8 cellular contexts compared by ENCODE assay signal in genomic region chr11:71342951-71343827, GRCh38.
DNase-seq lines count a peak whose midpoint lies in the region; ATAC-seq, FAIRE-seq and TF ChIP-seq lines count a peak whose summit lies in the region.

No MANE protein-coding gene starts in this region.

- DNase-seq in A549 (ENCODE audit: low read depth in 1 of 2, low spot score in 1 of 2): peak; percentile 60 to 82
- peak; percentile 78 for DNase-seq in GM03348 (ENCODE audit: low spot score)
- DNase-seq in NCI-H82 treated with DMSO at 0.1 percent for 48 hours (lab: John Stamatoyannopoulos, UW; ENCODE audit: unreplicated experiment): peak; percentile 0
- DNase-seq in H1 (ENCODE audit: low read depth in 1 of 2, low spot score in 2 of 2): peak; percentile 50 to 86
- DNase-seq in pons (ENCODE audit: low spot score): peak; percentile 6
- DNase-seq in NCI-H187 (lab: John Stamatoyannopoulos, UW): no peak

- H2BK12ac ChIP-seq in H1 (ENCODE audit: low read depth, low read length): 0 out of 2 replicates have a peak overlapping the region, but pooled peaks have one; percentile 27

- TF ChIP-seq RAD21 in A549 (conservative IDR thresholded peaks at IDR 0.05 in 1 of 2, IDR thresholded peaks at IDR 0.05 in 1 of 2): peak; percentile 79 to 82
- TF ChIP-seq RAD21 in H1 (IDR thresholded peaks at IDR 0.05 in 1 of 2, conservative IDR thresholded peaks at IDR 0.05 in 1 of 2; ENCODE audit: low read depth in 2 of 2, low read length in 2 of 2): peak; percentile 79 to 87

- no peak overlapping the region for H3K4ac ChIP-seq in H1 (replicated peaks; ENCODE audit: insufficient read length, low read depth, low read length)

- H4K20me1 ChIP-seq in H1 (replicated peaks in 1 of 2; ENCODE audit: control insufficient read depth in 1 of 2, insufficient read depth in 2 of 2, low read length in 2 of 2): no peaks in the 10 kb centered on the region

- H3K27me3 ChIP-seq in H1 (replicated peaks in 1 of 4; ENCODE audit: control insufficient read depth in 3 of 4, extremely low read depth in 1 of 4, insufficient read depth in 3 of 4, low read length in 3 of 4): no peaks in the 10 kb centered on the region

- H3K4me1 ChIP-seq in A549 (peaks cover 7% of the 10 kb centered on the region), H1 (replicated peaks in 1 of 4; ENCODE audit: control insufficient read depth in 3 of 4, insufficient read depth in 4 of 4, low read length in 3 of 4) (peaks cover 0 to 5% (median 0%) of the 10 kb centered on the region in 4 experiments; a peak in 2 of 7 replicates)

- peak overlapping the region; percentile 44 to 68 for H3K27ac ChIP-seq in A549
- H3K27ac ChIP-seq in H1 (ENCODE audit: low read depth, low read length): no peak overlapping the region

- H2BK5ac ChIP-seq in H1 (ENCODE audit: low read depth, low read length): no peak overlapping the region

- H3K9me3 ChIP-seq in A549 (no peaks in the 10 kb centered on the region), H1 (ENCODE audit: insufficient read depth in 2 of 2, low read depth in 1 of 2, low read length in 1 of 2) (no peaks in the 10 kb centered on the region)

- H3K9ac ChIP-seq in H1 (replicated peaks in 1 of 4; ENCODE audit: extremely low read depth in 1 of 4, low read depth in 3 of 4, low read length in 3 of 4): no peak overlapping the region

- peak overlapping the region; percentile 24; the same call in 1 of the 2 replicates for H2AFZ ChIP-seq in H1 (ENCODE audit: low read length)

- TF ChIP-seq POLR2A in A549 (IDR thresholded peaks at IDR 0.05; ENCODE audit: low read length) (no peak), H1 (IDR thresholded peaks at IDR 0.05; ENCODE audit: control extremely low read depth in 1 of 2, low read depth in 2 of 2, low read length in 2 of 2) (no peak)

- CTCF ChIA-PET in A549 (lab: Yijun Ruan, JAX): interaction anchor here (0.7 to 6.2 kb wide), 15 partner anchors 10 to 256 kb away, joined by 3 to 42 read pairs (median 4); partner anchors contain the start of gene SHANK2
- CTCF ChIA-PET in H1 (lab: Charles Lee; ENCODE audit: partially characterized antibody): interaction anchor here (0.7 to 3.6 kb wide), 11 partner anchors 9 to 223 kb away, joined by 3 to 15 read pairs (median 4); partner anchors contain the start of gene SHANK2

- ATAC-seq in A549: peak; percentile 83 to 93
- ATAC-seq in HG03196 (IDR thresholded peaks at IDR 0.05; ENCODE audit: unreplicated experiment): no peak
- no peak for ATAC-seq in GM18867 (IDR thresholded peaks at IDR 0.05; ENCODE audit: unreplicated experiment)

- no peaks in the 10 kb centered on the region for H3K79me1 ChIP-seq in H1 (ENCODE audit: low read depth, low read length)

- no peak overlapping the region for H3K23ac ChIP-seq in H1 (ENCODE audit: insufficient read length)

- H4K8ac ChIP-seq in H1 (ENCODE audit: extremely low read depth, insufficient read depth, low read length): peak overlapping the region; percentile 62; the same call in 1 of the 2 replicates

- WGBS in A549 (ENCODE audit: missing lambda C conversion rate): 66% methylated on average over 18 of the region's 20 CpGs
- WGBS in H1 (ENCODE audit: extremely low coverage in 1 of 2, insufficient coverage in 1 of 2, insufficient read length in 1 of 2, insufficient replicate concordance in 2 of 2, low coverage in 1 of 2, low lambda C conversion rate in 2 of 2, missing lambda C conversion rate in 1 of 2), 2 experiments: 73% methylated on average over 17 of the region's 20 CpGs; no CpG with 5 or more reads in 1 of the 2 experiments

- TF ChIP-seq EP300 in A549 (IDR thresholded peaks at IDR 0.05): no peak
- no peak for TF ChIP-seq EP300 in H1 (IDR thresholded peaks at IDR 0.05; ENCODE audit: borderline replicate concordance in 1 of 2, low read depth in 2 of 2, low read length in 2 of 2)

- FAIRE-seq in A549 (lab: Jason Lieb, UNC) (no peak), H1 (lab: Jason Lieb, UNC) (peak; percentile 75)

- POLR2A ChIA-PET in A549 (lab: Yijun Ruan, JAX) (no interaction called here), H1 (lab: Charles Lee; ENCODE audit: partially characterized antibody) (interaction anchor here (1.0 to 1.5 kb wide), 3 partner anchors 12 to 97 kb away, joined by 3 to 4 read pairs (median 3); no protein-coding TSS in a partner anchor)

- H3K4me3 ChIP-seq in A549 (no peak overlapping the region), H1 (ENCODE audit: extremely low read depth in 1 of 4, insufficient read depth in 2 of 4, low read depth in 3 of 4, low read length in 4 of 4) (no peak overlapping the region)

- no peak overlapping the region for H4K5ac ChIP-seq in H1 (ENCODE audit: insufficient read length, low read depth, low read length)

- no peaks in the 10 kb centered on the region for H3K23me2 ChIP-seq in H1 (ENCODE audit: low read depth, low read length)

- peak overlapping the region; percentile 51 for H3K4me2 ChIP-seq in A549
- H3K4me2 ChIP-seq in H1 (ENCODE audit: insufficient read depth in 1 of 2, low read depth in 2 of 2, low read length in 2 of 2): no peak overlapping the region

- TF ChIP-seq CTCF in A549 (IDR thresholded peaks at IDR 0.05): peak; percentile 69
- TF ChIP-seq CTCF in H1 (IDR thresholded peaks at IDR 0.05; ENCODE audit: control extremely low read depth in 1 of 3, insufficient read depth in 1 of 3, low read depth in 1 of 3, low read length in 3 of 3): peak; percentile 91 to 95 (median 94)

- H3K14ac ChIP-seq in H1 (ENCODE audit: insufficient read length): no peak overlapping the region

- H3K36me3 ChIP-seq in H1 (ENCODE audit: control insufficient read depth in 2 of 4, insufficient read depth in 4 of 4, low read length in 3 of 4): no peaks in the 10 kb centered on the region

- peak overlapping the region; percentile 7; the same call in 1 of the 2 replicates for H3K18ac ChIP-seq in H1 (ENCODE audit: extremely low read depth, low read length)

- no peak overlapping the region for H2AK5ac ChIP-seq in H1 (ENCODE audit: low read depth, low read length)

- H3K79me2 ChIP-seq in H1 (ENCODE audit: control insufficient read depth in 1 of 2, insufficient read depth in 2 of 2, low read length in 2 of 2): no peaks in the 10 kb centered on the region

- no peak overlapping the region for H2BK120ac ChIP-seq in H1 (replicated peaks; ENCODE audit: low read depth, low read length)

- H4K91ac ChIP-seq in H1 (replicated peaks; ENCODE audit: insufficient read length, low read length): peak overlapping the region; percentile 12

- H2BK15ac ChIP-seq in H1 (ENCODE audit: low read length): no peak overlapping the region

- H2BK20ac ChIP-seq in H1 (ENCODE audit: low read length): peak overlapping the region; percentile 72; the same call in 1 of the 2 replicates

- no peak overlapping the region for H3K56ac ChIP-seq in H1 (replicated peaks; ENCODE audit: insufficient read length, low read depth, low read length)

TF ChIP-seq in A549, 52 proteins besides CTCF, POLR2A, EP300 and RAD21:
- TF ChIP-seq RNF2 (IDR thresholded peaks at IDR 0.05; ENCODE audit: borderline replicate concordance, low read depth) (no peak), JUN (IDR thresholded peaks at IDR 0.05) (no peak), SMC3 (IDR thresholded peaks at IDR 0.05) (peak; percentile 82)

TF ChIP-seq in H1, 55 proteins besides CTCF, POLR2A, EP300 and RAD21:
- TF ChIP-seq SP1 (IDR thresholded peaks at IDR 0.05; ENCODE audit: low read depth, low read length): 0 out of 2 replicates have a peak, but pooled peaks have one; percentile 22
- peak; percentile 18; the same call in 1 of the 2 replicates for TF ChIP-seq MAX (IDR thresholded peaks at IDR 0.05)
- TF ChIP-seq RXRA (IDR thresholded peaks at IDR 0.05; ENCODE audit: insufficient read depth, low read depth, low read length): 0 out of 2 replicates have a peak, but pooled peaks have one; percentile 24
- no peak for TF ChIP-seq PHF8 (conservative IDR thresholded peaks at IDR 0.05; ENCODE audit: low read depth, low read length)
- no peak for TF ChIP-seq USF2 (IDR thresholded peaks at IDR 0.05; ENCODE audit: low read length)
- peak; percentile 60; the same call in 1 of the 2 replicates for TF ChIP-seq GABPA (IDR thresholded peaks at IDR 0.05; ENCODE audit: borderline replicate concordance, insufficient read depth, low read length)

Comparison
In these comparisons a context has a peak if more than half of its experiments do, and no peak if none do; other contexts are left out.
1. ATAC-seq: peak in A549 (2 of 2); none in HG03196 (single experiment) and GM18867 (single experiment).
2. DNase-seq: peak in A549 (2 of 2), GM03348 (single experiment), NCI-H82 treated with DMSO at 0.1 percent for 48 hours (single experiment), H1 (2 of 2) and pons (single experiment); none in NCI-H187 (0 of 2).
3. Of the 18 proteins assayed by ChIP-seq in both H1 and A549: peak only in H1: MAX; only in A549: none; in both: CTCF and RAD21; in neither: 15.